Comparison of ENCODE assay signal across 20 cellular contexts in genomic region chr1:201409440-201409839, GRCh38. TPM values are rescaled to one million over a fixed set of nuclear protein-coding genes. Genes with fewer than 3 reads are reported as not detected.
A peak's percentile ranks its signal among the peaks of the same experiment; 100 is the strongest.
DNase-seq lines count a peak whose midpoint lies in the region; TF ChIP-seq lines count a peak whose summit lies in the region.
"Had no signal": no experiment of that assay in that cellular context is flagged by ENCODE, and none has a peak within 500 bp of the region (broad histone marks: within the 10 kb centered on the region; RNA-seq: fewer than 3 reads in every experiment).

No MANE protein-coding gene starts in this region.

- peaks cover 0 to 3% (median 0%) of the 10 kb centered on the region in 3 donors for H3K4me1 Mint-ChIP-seq in CD8-positive, alpha-beta memory T cell

- no peaks in the 10 kb centered on the region for H3K9me3 Mint-ChIP-seq in CD8-positive, alpha-beta memory T cell
- H3K9me3 Mint-ChIP-seq: GM23338 had no signal

- H3K79me2 ChIP-seq in GM23248 (ENCODE audit: insufficient read depth), result no peaks in the 10 kb centered on the region

- no peak overlapping the region for H3K27ac Mint-ChIP-seq in CD8-positive, alpha-beta memory T cell
- H3K27ac Mint-ChIP-seq: GM23338 had no signal

- TF ChIP-seq CTCF in cardiac muscle cell (IDR thresholded peaks at IDR 0.05; ENCODE audit: low read depth, low read length) (no peak), cardiac fibroblast (IDR thresholded peaks at IDR 0.05; ENCODE audit: low read depth, low read length) (no peak), thyroid gland (IDR thresholded peaks at IDR 0.05) (no peak)

- H3K27me3 Mint-ChIP-seq in CD8-positive, alpha-beta memory T cell, result peaks cover 1 to 9% of the 10 kb centered on the region in 2 donors

- H3K9me2 ChIP-seq in GM23248 (ENCODE audit: insufficient read depth), result no peaks in the 10 kb centered on the region

- peak overlapping the region; percentile 33 for H2BK12ac ChIP-seq in neuronal stem cell (ENCODE audit: low read length)

- no peak overlapping the region for H3K18ac ChIP-seq in neuronal stem cell (ENCODE audit: low read length)

- POLR2A ChIA-PET in CD8-positive, alpha-beta memory T cell (lab: Charles Lee), result no interaction called here

- peak overlapping the region; percentile 39 for H2BK120ac ChIP-seq in neuronal stem cell (ENCODE audit: low read depth, low read length)

- H2AFZ ChIP-seq in GM23248 (no peak overlapping the region), neuronal stem cell (ENCODE audit: low read length) (no peak overlapping the region)
- H2AFZ ChIP-seq: GM23338 had no signal

- H3K36me3 ChIP-seq in cardiac muscle cell, result peaks cover 71% of the 10 kb centered on the region
- H3K36me3 ChIP-seq in GM23248 (ENCODE audit: low read depth), result no peaks in the 10 kb centered on the region
- H3K36me3 ChIP-seq in neuronal stem cell (replicated peaks in 1 of 2; ENCODE audit: control insufficient read depth in 2 of 2, insufficient read depth in 2 of 2, low read length in 2 of 2), result no peaks in the 10 kb centered on the region
- H3K36me3 ChIP-seq in CD8-positive, alpha-beta memory T cell (ENCODE audit: insufficient read depth, low read length), result no peaks in the 10 kb centered on the region
- no peaks in the 10 kb centered on the region for H3K36me3 ChIP-seq in thyroid gland
- H3K36me3 ChIP-seq: BE2C had no signal

- H3K4me3 ChIP-seq in cardiac muscle cell (no peak overlapping the region), GM23248 (no peak overlapping the region), cardiac fibroblast (replicated peaks in 1 of 2; ENCODE audit: low read depth in 2 of 2, low read length in 2 of 2) (no peak overlapping the region), neuronal stem cell (ENCODE audit: low read length in 2 of 2) (no peak overlapping the region), thyroid gland (replicated peaks in 1 of 3) (no peak overlapping the region)
- H3K4me3 ChIP-seq in CD8-positive, alpha-beta memory T cell (ENCODE audit: low read length), result no peak overlapping the region
- H3K4me3 ChIP-seq: GM23338 had no signal

- H3K23ac ChIP-seq in neuronal stem cell (ENCODE audit: low read depth, low read length, poor library complexity), result no peak overlapping the region

- no peak overlapping the region for H2AK5ac ChIP-seq in neuronal stem cell (ENCODE audit: low read depth, low read length)

- no peaks in the 10 kb centered on the region for H3K79me1 ChIP-seq in neuronal stem cell (ENCODE audit: low read depth, low read length)

- 65 to 69% methylated on average over 8 of the region's 8 CpGs for WGBS in GM23248 (ENCODE audit: low coverage in 1 of 2, low lambda C conversion rate in 2 of 2, missing lambda C conversion rate in 2 of 2), 2 experiments
- WGBS in neuronal stem cell (ENCODE audit: extremely low coverage in 2 of 2, insufficient read length in 2 of 2, insufficient replicate concordance in 1 of 2), 2 donors, result no CpG with 5 or more reads among the region's 8 CpGs
- WGBS in thyroid gland, 2 donors, result 78 to 82% methylated on average over 8 of the region's 8 CpGs

- no peaks in the 10 kb centered on the region for H3K36me3 Mint-ChIP-seq in CD8-positive, alpha-beta memory T cell

- no peak overlapping the region for H3K4me3 Mint-ChIP-seq in CD8-positive, alpha-beta memory T cell
- H3K4me3 Mint-ChIP-seq: GM23338 had no signal

- H3K4me1 ChIP-seq in cardiac muscle cell (ENCODE audit: low read depth) (peaks cover 50% of the 10 kb centered on the region), GM23248 (ENCODE audit: insufficient read depth) (no peaks in the 10 kb centered on the region), neuronal stem cell (ENCODE audit: control insufficient read depth in 2 of 2, insufficient read depth in 1 of 2, low read depth in 1 of 2, low read length in 2 of 2) (peaks cover 0 to 7% of the 10 kb centered on the region in 2 donors), thyroid gland (no peaks in the 10 kb centered on the region)
- H3K4me1 ChIP-seq in CD8-positive, alpha-beta memory T cell (ENCODE audit: insufficient read depth, low read length), result no peaks in the 10 kb centered on the region
- H3K4me1 ChIP-seq: BE2C had no signal

- H3K27me3 ChIP-seq in cardiac muscle cell, result no peaks in the 10 kb centered on the region
- H3K27me3 ChIP-seq in GM23248 (replicated peaks; ENCODE audit: insufficient read depth), result peaks cover 39% of the 10 kb centered on the region
- H3K27me3 ChIP-seq in neuronal stem cell (ENCODE audit: control insufficient read depth in 3 of 3, insufficient read depth in 3 of 3, low read depth in 1 of 3, low read length in 3 of 3), result peaks cover 0 to 31% (median 0%) of the 10 kb centered on the region in 3 experiments
- H3K27me3 ChIP-seq in CD8-positive, alpha-beta memory T cell (ENCODE audit: insufficient read depth, low read length, poor library complexity, severe bottlenecking), result no peaks in the 10 kb centered on the region
- no peaks in the 10 kb centered on the region for H3K27me3 ChIP-seq in thyroid gland
- H3K27me3 ChIP-seq: BE2C had no signal

- H3K27ac ChIP-seq in cardiac muscle cell (peak overlapping the region; percentile 96), GM23248 (no peak overlapping the region), neuronal stem cell (replicated peaks; ENCODE audit: low read length) (no peak overlapping the region), thyroid gland (no peak overlapping the region)
- no peak overlapping the region for H3K27ac ChIP-seq in CD8-positive, alpha-beta memory T cell (ENCODE audit: low read depth, low read length)

- H2BK5ac ChIP-seq in neuronal stem cell (ENCODE audit: low read length), result peak overlapping the region; percentile 76

- peak overlapping the region; percentile 1 for H2BK15ac ChIP-seq in neuronal stem cell (ENCODE audit: low read length)

- H3K14ac ChIP-seq in neuronal stem cell (ENCODE audit: low read length), result no peak overlapping the region

- no peak overlapping the region for H4K91ac ChIP-seq in neuronal stem cell (ENCODE audit: low read depth, low read length, poor library complexity)

- H3K9me3 ChIP-seq in cardiac muscle cell (ENCODE audit: low read depth) (no peaks in the 10 kb centered on the region), GM23248 (ENCODE audit: low read depth) (no peaks in the 10 kb centered on the region), neuronal stem cell (replicated peaks in 1 of 2; ENCODE audit: control insufficient read depth in 2 of 2, insufficient read depth in 1 of 2, low read depth in 1 of 2, low read length in 2 of 2) (peaks cover 0 to under 1% of the 10 kb centered on the region in 2 donors), thyroid gland (no peaks in the 10 kb centered on the region)
- H3K9me3 ChIP-seq in CD8-positive, alpha-beta memory T cell (ENCODE audit: low read length), result no peaks in the 10 kb centered on the region
- H3K9me3 ChIP-seq: BE2C had no signal

- no peaks in the 10 kb centered on the region for H3F3A ChIP-seq in GM23248 (ENCODE audit: insufficient read depth)

- TF ChIP-seq POLR2A in thyroid gland (IDR thresholded peaks at IDR 0.05), result no peak

- H3K4ac ChIP-seq in neuronal stem cell (ENCODE audit: low read length), result no peak overlapping the region

- H3K9ac ChIP-seq in GM23248 (no peak overlapping the region), neuronal stem cell (ENCODE audit: low read depth, low read length, poor library complexity) (no peak overlapping the region)

- intact Hi-C loops in cardiac septum (cut with DNase I) (no loop called here), thyroid gland (cut with DNase I) (no loop called here)

- CTCF ChIA-PET in CD8-positive, alpha-beta memory T cell (lab: Charles Lee), result interaction anchor here (1.3 kb wide), 1 partner anchor 9 kb away, joined by 3 read pairs; no protein-coding TSS in a partner anchor

- H4K20me1 ChIP-seq in GM23248 (ENCODE audit: insufficient read depth), result no peaks in the 10 kb centered on the region

- H3K4me2 ChIP-seq in GM23248 (ENCODE audit: unreplicated experiment) (no peak overlapping the region), neuronal stem cell (ENCODE audit: insufficient read depth, low read length, poor library complexity, severe bottlenecking) (no peak overlapping the region)
- H3K4me2 ChIP-seq: GM23338 had no signal

- in situ Hi-C loops in GM23248 (cut with MboI), result no loop called here

- peak in 1 of 2 donors; percentile 37 for DNase-seq in cardiac muscle cell (ENCODE audit: low read depth in 1 of 2, low spot score in 1 of 2)
- DNase-seq in cardiac septum (ENCODE audit: low spot score), result no peak
- peak; percentile 48 for DNase-seq in GM23248
- DNase-seq in cardiac fibroblast (ENCODE audit: low read depth in 2 of 2), result peak; percentile 7 to 23
- DNase-seq in neuronal stem cell (ENCODE audit: low spot score), result no peak
- DNase-seq in CD8-positive, alpha-beta memory T cell, result no peak
- no peak for DNase-seq in germinal center (ENCODE audit: low spot score)
- no peak for DNase-seq in thyroid gland
- DNase-seq: 8988T, BE2C, DMS 273 treated with DMSO at 0.1 percent for 48 hours, DND-41, MM.1S, NCI-H1048, NCI-H1417 treated with DMSO at 0.1 percent for 48 hours, NCI-H187, NCI-H446 treated with DMSO at 0.1 percent for 48 hours, NCI-H526 treated with DMSO at 0.1 percent for 48 hours, SHP77 had no signal

- no peak overlapping the region for H4K8ac ChIP-seq in neuronal stem cell (ENCODE audit: low read depth, low read length)

RNA-seq across cellular contexts. Expression of gene LAD1, which starts 10.3 kb away (rescaled TPM):
- total RNA-seq in cardiac muscle cell, result 8.4 and 12.6 TPM in 2 replicates
- 8.2 and 9.5 TPM in 2 replicates for polyA plus RNA-seq in cardiac muscle cell
- 12.4 TPM for total RNA-seq in cardiac septum
- total RNA-seq in GM23248 (2014; rRNA removed; shearing (Covaris generic)), result not detected in 2 replicates
- not detected in 2 replicates for polyA plus RNA-seq in GM23248 (2016; fragmentation: Nextera tagmentation; extraction: Ambion mirVana)
- 0.86 TPM for polyA plus RNA-seq in neuronal stem cell (2013, experiment 1 of 2)
- 0.86 TPM for polyA plus RNA-seq in neuronal stem cell (2013, experiment 2 of 2)
- total RNA-seq in CD8-positive, alpha-beta memory T cell, result not detected
- polyA plus RNA-seq in CD8-positive, alpha-beta memory T cell, result not detected
- 1 to 10 TPM; 2.9 to 7.4 (median 5.1) TPM for total RNA-seq in thyroid gland

RNA-seq across cellular contexts. Expression of gene TNNI1, which starts 12.1 kb away (rescaled TPM):
- total RNA-seq in cardiac muscle cell (4,949 and 6,023 TPM in 2 replicates), cardiac septum (35.5 TPM), thyroid gland (not detected)
- polyA plus RNA-seq in cardiac muscle cell (6,427 and 7,117 TPM in 2 replicates), GM23248 (2016; fragmentation: Nextera tagmentation; extraction: Ambion mirVana) (0.20 and 2.0 TPM in 2 replicates)
- not detected in 2 replicates for total RNA-seq in GM23248 (2014; rRNA removed; shearing (Covaris generic))
- polyA plus RNA-seq in neuronal stem cell (2013, experiment 1 of 2), result 3.6 TPM
- polyA plus RNA-seq in neuronal stem cell (2013, experiment 2 of 2), result 3.4 TPM
- not detected for total RNA-seq in CD8-positive, alpha-beta memory T cell
- polyA plus RNA-seq in CD8-positive, alpha-beta memory T cell, result not detected
- total RNA-seq: GM23338 had no signal

RNA-seq across cellular contexts. Expression of gene TNNT2, which starts 32.0 kb away (rescaled TPM):
- 4,623 and 7,232 TPM in 2 replicates for total RNA-seq in cardiac muscle cell
- polyA plus RNA-seq in cardiac muscle cell, result 7,307 and 9,291 TPM in 2 replicates
- total RNA-seq in cardiac septum, result 8,017 TPM
- not detected in 2 replicates for total RNA-seq in GM23248 (2014; rRNA removed; shearing (Covaris generic))
- polyA plus RNA-seq in GM23248 (2016; fragmentation: Nextera tagmentation; extraction: Ambion mirVana), result 1.7 TPM in 1 of 2 replicates, not detected in the other
- polyA plus RNA-seq in neuronal stem cell (2013, experiment 1 of 2), result 8.6 TPM
- polyA plus RNA-seq in neuronal stem cell (2013, experiment 2 of 2), result 10.2 TPM
- total RNA-seq in CD8-positive, alpha-beta memory T cell, result not detected
- not detected for polyA plus RNA-seq in CD8-positive, alpha-beta memory T cell
- under 1 TPM in 1 of 4 donors, not detected in 3; 0.24 TPM for total RNA-seq in thyroid gland

RNA-seq across cellular contexts. Expression of gene PHLDA3, which starts 59.5 kb away (rescaled TPM):
- total RNA-seq in cardiac muscle cell, result 54.4 and 61.5 TPM in 2 replicates
- polyA plus RNA-seq in cardiac muscle cell, result 57.3 and 69.1 TPM in 2 replicates
- total RNA-seq in cardiac septum, result 44.6 TPM
- 148 and 162 TPM in 2 replicates for total RNA-seq in GM23248 (2014; rRNA removed; shearing (Covaris generic))
- polyA plus RNA-seq in GM23248 (2016; fragmentation: Nextera tagmentation; extraction: Ambion mirVana), result 112 and 117 TPM in 2 replicates
- polyA plus RNA-seq in neuronal stem cell (2013, experiment 1 of 2), result 12.4 TPM
- polyA plus RNA-seq in neuronal stem cell (2013, experiment 2 of 2), result 12.3 TPM
- 10 to 100 TPM; 18.6 to 22.7 TPM for total RNA-seq in CD8-positive, alpha-beta memory T cell
- polyA plus RNA-seq in CD8-positive, alpha-beta memory T cell, result 1.0 TPM
- 10 to 100 TPM; 17.2 to 33.3 (median 21.6) TPM for total RNA-seq in thyroid gland

Comparison
In these comparisons a context has a peak if more than half of its experiments do, and no peak if none do; other contexts are left out.
1. RNA of gene TNNI1, which starts 12.1 kb away (total RNA-seq): 4,949 to 6,023 TPM in cardiac muscle cell; 35.5 TPM in cardiac septum (single experiment), not detected in GM23248, not detected in CD8-positive, alpha-beta memory T cell and not detected in thyroid gland; every median in the first group is over 100 times any median in the second.
2. DNase-seq: peak in GM23248 (single experiment) and cardiac fibroblast (2 of 2); none in cardiac septum (single experiment), neuronal stem cell (single experiment), CD8-positive, alpha-beta memory T cell (0 of 5), germinal center (single experiment) and thyroid gland (0 of 2).
3. RNA of gene TNNT2, which starts 32.0 kb away (total RNA-seq): 8,017 TPM in cardiac septum (single experiment) and 4,623 to 7,232 TPM in cardiac muscle cell; not detected in GM23248, not detected in CD8-positive, alpha-beta memory T cell and 0.24 TPM in thyroid gland; every median in the first group is over 1,000 times any median in the second.